In genomic region chr12:8950287-8950574, GRCh38 we compare ENCODE assay signal across 8 cellular contexts. TPM values are rescaled to one million over a fixed set of nuclear protein-coding genes. Genes with fewer than 3 reads are reported as not detected.
A peak's percentile ranks its signal among the peaks of the same experiment; 100 is the strongest.
DNase-seq lines count a peak whose midpoint lies in the region; ATAC-seq and TF ChIP-seq lines count a peak whose summit lies in the region.

No MANE protein-coding gene starts in this region.

- H3K36me3 Mint-ChIP-seq in endodermal cell (ENCODE audit: low read depth), result peaks cover 25% of the 10 kb centered on the region

- H3K27ac Mint-ChIP-seq in endodermal cell, result peak overlapping the region; percentile 95

- peak overlapping the region; percentile 89 for H3K4me3 ChIP-seq in OCI-LY1 (ENCODE audit: low read depth, low read length, poor library complexity, severe bottlenecking)
- peak overlapping the region; percentile 99 for H3K4me3 ChIP-seq in endodermal cell (ENCODE audit: low read length)
- H3K4me3 ChIP-seq in osteoblast (ENCODE audit: insufficient read depth, low read length), result peak overlapping the region; percentile 90

- peaks cover 14% of the 10 kb centered on the region for H3K9me3 Mint-ChIP-seq in endodermal cell

- H3K4me3 Mint-ChIP-seq in endodermal cell, result peak overlapping the region; percentile 83

- DNase-seq in CD1c-positive myeloid dendritic cell (ENCODE audit: extremely low spot score) (peak; percentile 68), endodermal cell (no peak), osteoblast (ENCODE audit: insufficient read length, low spot score, missing footprints) (no peak), GF-D8 (lab: John Stamatoyannopoulos, UW) (no peak), AML-193 (lab: John Stamatoyannopoulos, UW) (no peak), superior temporal gyrus (ENCODE audit: extremely low spot score) (no peak)

- H3K36me3 ChIP-seq in OCI-LY1 (ENCODE audit: insufficient read depth, low read length), result peaks cover 56% of the 10 kb centered on the region
- peaks cover 10% of the 10 kb centered on the region for H3K36me3 ChIP-seq in endodermal cell (ENCODE audit: control insufficient read depth, insufficient read depth, low read length)
- H3K36me3 ChIP-seq in osteoblast (ENCODE audit: insufficient read depth, low read length), result peaks cover 10% of the 10 kb centered on the region

- TF ChIP-seq CTCF in OCI-LY1 (IDR thresholded peaks at IDR 0.05; ENCODE audit: low read length) (no peak; the same call in 1 of the 2 replicates), endodermal cell (conservative IDR thresholded peaks at IDR 0.05) (no peak), osteoblast (IDR thresholded peaks at IDR 0.05; ENCODE audit: extremely low read depth, low read depth, low read length) (no peak)

- peak overlapping the region; percentile 89 for H3K9ac ChIP-seq in OCI-LY1 (ENCODE audit: low read length)
- peak overlapping the region; percentile 94 for H3K9ac ChIP-seq in endodermal cell (ENCODE audit: extremely low read depth, low read length, poor library complexity, severe bottlenecking)

- peak overlapping the region; percentile 34; the same call in 1 of the 2 replicates for H2AFZ ChIP-seq in OCI-LY1 (ENCODE audit: low read length)
- peak overlapping the region; percentile 94 for H2AFZ ChIP-seq in osteoblast (ENCODE audit: low read length)

- H3K79me2 ChIP-seq in OCI-LY1 (ENCODE audit: insufficient read depth, low read length) (peaks cover 41% of the 10 kb centered on the region), osteoblast (ENCODE audit: insufficient read depth, low read length) (peaks cover 42% of the 10 kb centered on the region)

- ATAC-seq in GM21528 (IDR thresholded peaks at IDR 0.05; ENCODE audit: low FRiP score, unreplicated experiment), result peak; percentile 19

- 9 to 17% methylated on average over 7 of the region's 7 CpGs for WGBS in endodermal cell (ENCODE audit: insufficient coverage in 1 of 2, insufficient read length in 1 of 2), 2 experiments

- H4K20me1 ChIP-seq in OCI-LY1 (ENCODE audit: insufficient read depth, low read length) (no peaks in the 10 kb centered on the region), osteoblast (ENCODE audit: insufficient read depth, low read length) (peaks cover 18% of the 10 kb centered on the region)

- H3K9me2 ChIP-seq in OCI-LY1 (ENCODE audit: low read depth, low read length), result no peaks in the 10 kb centered on the region

- H3K27ac ChIP-seq in OCI-LY1 (ENCODE audit: low read depth, low read length, poor library complexity, severe bottlenecking) (peak overlapping the region; percentile 79), endodermal cell (ENCODE audit: low read depth, low read length) (peak overlapping the region; percentile 99), osteoblast (ENCODE audit: low read depth, low read length) (peak overlapping the region; percentile 96)

- H3K4me1 Mint-ChIP-seq in endodermal cell, result peaks cover 18% of the 10 kb centered on the region

- no peaks in the 10 kb centered on the region for H3K27me3 Mint-ChIP-seq in endodermal cell (ENCODE audit: insufficient read depth)

- H3K9me3 ChIP-seq in OCI-LY1 (ENCODE audit: low read length), result peaks cover 6% of the 10 kb centered on the region; the same call in 1 of the 2 replicates
- peaks cover 10% of the 10 kb centered on the region for H3K9me3 ChIP-seq in endodermal cell (ENCODE audit: control insufficient read depth, low read length)
- no peaks in the 10 kb centered on the region for H3K9me3 ChIP-seq in osteoblast (ENCODE audit: low read depth, low read length)

- no peaks in the 10 kb centered on the region for H3K27me3 ChIP-seq in OCI-LY1 (ENCODE audit: insufficient read depth, low read length)
- no peaks in the 10 kb centered on the region for H3K27me3 ChIP-seq in endodermal cell (ENCODE audit: control insufficient read depth, insufficient read depth, low read length, poor library complexity, severe bottlenecking)
- no peaks in the 10 kb centered on the region for H3K27me3 ChIP-seq in osteoblast (ENCODE audit: insufficient read depth, low read length)

- no peaks in the 10 kb centered on the region for H3F3A ChIP-seq in OCI-LY1 (ENCODE audit: insufficient read depth, low read length)

- H3K4me1 ChIP-seq in OCI-LY1 (ENCODE audit: insufficient read depth, low read length, severe bottlenecking), result peaks cover 36% of the 10 kb centered on the region
- H3K4me1 ChIP-seq in endodermal cell (ENCODE audit: control insufficient read depth, insufficient read depth, low read length), result no peaks in the 10 kb centered on the region
- peaks cover 24% of the 10 kb centered on the region for H3K4me1 ChIP-seq in osteoblast (ENCODE audit: insufficient read depth, low read length)

- H3K4me2 ChIP-seq in OCI-LY1 (ENCODE audit: low read length) (peak overlapping the region; percentile 90), osteoblast (ENCODE audit: insufficient read depth, low read length) (peak overlapping the region; percentile 91)

RNA-seq across cellular contexts. Expression of gene M6PR, which starts 0.8 kb away (rescaled TPM):
- total RNA-seq in endodermal cell (100 to 1,000 TPM; 116 to 255 TPM), osteoblast (143 and 162 TPM in 2 replicates)
- 90.8 TPM for polyA plus RNA-seq in endodermal cell (2013, experiment 1 of 2)
- polyA plus RNA-seq in endodermal cell (2013, experiment 2 of 2), result 86.5 TPM

RNA-seq across cellular contexts. Expression of gene PHC1, which starts 35.9 kb away (rescaled TPM):
- total RNA-seq in endodermal cell (100 to 1,000 TPM; 100 to 538 TPM), osteoblast (22.4 and 27.1 TPM in 2 replicates)
- polyA plus RNA-seq in endodermal cell (2013, experiment 1 of 2), result 128 TPM
- 90.0 TPM for polyA plus RNA-seq in endodermal cell (2013, experiment 2 of 2)

RNA-seq across cellular contexts. Expression of gene KLRG1, which starts 39.1 kb away (rescaled TPM):
- total RNA-seq in endodermal cell (1 to 10 TPM; 3.1 TPM), osteoblast (under 0.01 and 0.29 TPM in 2 replicates)
- polyA plus RNA-seq in endodermal cell (2013, experiment 1 of 2), result 3.4 TPM
- 3.3 TPM for polyA plus RNA-seq in endodermal cell (2013, experiment 2 of 2)
